ENCODE assay signal across 10 cellular contexts in genomic region chr9:15293727-15294405, GRCh38.
DNase-seq lines count a peak whose midpoint lies in the region; ATAC-seq, FAIRE-seq and TF ChIP-seq lines count a peak whose summit lies in the region.
"Had no signal": no experiment of that assay in that cellular context is flagged by ENCODE, and none has a peak within 500 bp of the region (broad histone marks: within the 10 kb centered on the region; RNA-seq: fewer than 3 reads in every experiment).

No MANE protein-coding gene starts in this region.

- peaks cover 16% of the 10 kb centered on the region for H3K4me1 ChIP-seq in rectal smooth muscle tissue (ENCODE audit: control insufficient read depth, insufficient read depth, low read length)
- H3K4me1 ChIP-seq: SJCRH30 had no signal

- no peaks in the 10 kb centered on the region for H3K36me3 ChIP-seq in rectal smooth muscle tissue (ENCODE audit: control insufficient read depth, insufficient read depth, low read length)
- H3K36me3 ChIP-seq: SJCRH30 had no signal

- H3K27ac ChIP-seq in rectal smooth muscle tissue (ENCODE audit: low read depth, low read length) (peak overlapping the region; percentile 31), RWPE1 (no peak overlapping the region)
- H3K27ac ChIP-seq: SJCRH30 had no signal

- no peak overlapping the region for H3K9ac ChIP-seq in rectal smooth muscle tissue (ENCODE audit: low read length)

- POLR2A ChIA-PET in RWPE1 (lab: Yijun Ruan, JAX; ENCODE audit: low non-redundant PET): no interaction called here

- no peak for DNase-seq in GM19239 (ENCODE audit: insufficient read length, low spot score)
- peak; percentile 30 for DNase-seq in T follicular helper cell (ENCODE audit: low read depth)
- DNase-seq in fibroblast of mammary gland (ENCODE audit: low read depth): peak; percentile 75
- DNase-seq in RWPE1 (ENCODE audit: low spot score): no peak
- DNase-seq: SJCRH30; stimulated activated CD4-positive, alpha-beta T cell treated with anti-CD3 and anti-CD28 coated beads, Interleukin-4, amount 100 ng/mL, for 4 hours had no signal

- H3K4me3 ChIP-seq in fibroblast of mammary gland (ENCODE audit: control insufficient read depth, low read depth, low read length) (no peak overlapping the region), rectal smooth muscle tissue (ENCODE audit: low read length) (peak overlapping the region; percentile 32)
- H3K4me3 ChIP-seq: SJCRH30 had no signal

- FAIRE-seq in GM19239 (lab: Jason Lieb, UNC): peak; percentile 54

- TF ChIP-seq CTCF in fibroblast of mammary gland (conservative IDR thresholded peaks at IDR 0.05; ENCODE audit: control insufficient read depth, insufficient read depth, low read depth, low read length) (no peak), RWPE1 (conservative IDR thresholded peaks at IDR 0.05; ENCODE audit: low read depth) (no peak)

- ATAC-seq in HG02763 (IDR thresholded peaks at IDR 0.05; ENCODE audit: unreplicated experiment) (no peak), HG02981 (IDR thresholded peaks at IDR 0.05; ENCODE audit: unreplicated experiment) (no peak), HG02610 (IDR thresholded peaks at IDR 0.05; ENCODE audit: unreplicated experiment) (no peak)

- no peaks in the 10 kb centered on the region for H3K27me3 ChIP-seq in rectal smooth muscle tissue (ENCODE audit: control insufficient read depth, insufficient read depth, low read length)
- H3K27me3 ChIP-seq: SJCRH30 had no signal

- CTCF ChIA-PET in RWPE1 (lab: Yijun Ruan, JAX): no interaction called here

Comparison
In these comparisons a context has a peak if more than half of its experiments do, and no peak if none do; other contexts are left out.
1. DNase-seq: peak in T follicular helper cell (single experiment) and fibroblast of mammary gland (single experiment); none in GM19239 (single experiment) and RWPE1 (single experiment).